In the genomic region with DNA sequence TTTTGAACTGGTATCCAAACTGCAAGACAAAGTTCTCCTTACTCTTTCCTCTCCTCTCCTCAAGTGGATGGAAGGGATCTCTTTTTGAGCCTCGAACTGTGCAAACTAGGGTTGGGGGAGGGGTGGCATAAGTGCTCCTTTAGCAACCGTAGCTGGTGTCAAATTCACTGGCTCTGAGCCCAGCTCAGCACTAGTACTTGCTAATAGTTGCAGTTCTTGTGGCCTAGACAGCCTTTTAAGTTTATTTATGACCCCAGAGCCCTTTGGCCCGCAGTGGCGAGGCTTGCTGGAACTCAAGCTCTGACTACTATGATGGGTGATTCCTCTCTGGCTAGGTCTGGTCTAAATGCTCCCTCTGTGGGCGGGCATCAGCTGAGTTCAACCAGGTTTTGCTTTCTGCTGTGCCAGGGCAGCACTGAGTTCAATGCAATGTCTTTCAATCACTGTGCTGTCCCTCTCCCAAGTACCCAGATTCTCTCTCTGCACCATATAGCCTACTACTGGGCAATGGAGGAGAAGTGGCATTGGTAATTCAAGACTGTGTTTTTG, we compare ENCODE assay signal across 13 cellular contexts.
DNase-seq lines count a peak whose midpoint lies in the region; ATAC-seq and TF ChIP-seq lines count a peak whose summit lies in the region.
"Had no signal": no experiment of that assay in that cellular context is flagged by ENCODE, and none has a peak within 500 bp of the region (broad histone marks: within the 10 kb centered on the region; RNA-seq: fewer than 3 reads in every experiment).

No MANE protein-coding gene starts in this region.

- no peak for TF ChIP-seq CTCF in C4-2B (conservative IDR thresholded peaks at IDR 0.05)
- no peak for TF ChIP-seq CTCF in HFF-Myc (IDR thresholded peaks at IDR 0.05; ENCODE audit: low read depth, low read length, missing control alignments)
- TF ChIP-seq CTCF in spleen (IDR thresholded peaks at IDR 0.05 in 8 of 11, conservative IDR thresholded peaks at IDR 0.05 in 3 of 11): no peak

- H3K4me1 ChIP-seq in SJCRH30 (no peaks in the 10 kb centered on the region), spleen (no peaks in the 10 kb centered on the region)
- H3K4me1 ChIP-seq: psoas muscle, uterus had no signal

- H3K9me3 ChIP-seq in SJCRH30 (replicated peaks) (no peaks in the 10 kb centered on the region), spleen (peaks cover 0 to 29% (median 13%) of the 10 kb centered on the region in 8 donors)
- H3K9me3 ChIP-seq: psoas muscle, uterus had no signal

- H3K36me3 ChIP-seq in SJCRH30 (no peaks in the 10 kb centered on the region), spleen (no peaks in the 10 kb centered on the region)
- H3K36me3 ChIP-seq: uterus had no signal

- H3K27me3 ChIP-seq in SJCRH30: no peaks in the 10 kb centered on the region
- no peaks in the 10 kb centered on the region for H3K27me3 ChIP-seq in spleen (replicated peaks in 1 of 7)
- H3K27me3 ChIP-seq: uterus had no signal

- intact Hi-C loops in spleen (cut with DNase I; ENCODE audit: low total_unique reads): no loop called here

- 50 to 62% (median 55%) methylated on average over 5 of the region's 5 CpGs for WGBS in spleen, 5 donors

- no peak for TF ChIP-seq POLR2A in spleen (IDR thresholded peaks at IDR 0.05)

- no peak overlapping the region for H3K4me3 ChIP-seq in HFF-Myc (replicated peaks; ENCODE audit: low read depth, low read length)
- H3K4me3 ChIP-seq in SJCRH30: no peak overlapping the region
- no peak overlapping the region for H3K4me3 ChIP-seq in spleen
- H3K4me3 ChIP-seq: psoas muscle, uterus had no signal

- H3K27ac ChIP-seq in C4-2B (peak overlapping the region; percentile 69), SJCRH30 (no peak overlapping the region), spleen (no peak overlapping the region)
- H3K27ac ChIP-seq: psoas muscle, uterus had no signal

- DNase-seq in HFF-Myc (ENCODE audit: extremely low read depth, low read depth): peak; percentile 38
- peak; percentile 1 to 20 for DNase-seq in SJCRH30
- DNase-seq in iris pigment epithelial cell (ENCODE audit: low read depth): peak; percentile 87
- no peak for DNase-seq in NK-92 treated with Interleukin-12 subunit alpha and Interleukin-12 subunit beta, amount 100 ng/mL, for 24 hours (lab: John Stamatoyannopoulos, UW)
- DNase-seq in OCI-M2 (lab: John Stamatoyannopoulos, UW; ENCODE audit: unreplicated experiment): no peak
- no peak for DNase-seq in spleen
- DNase-seq: aorta, Karpas-422, NCI-H226, uterus had no signal

- no peak for ATAC-seq in HG03342 (IDR thresholded peaks at IDR 0.05; ENCODE audit: unreplicated experiment)
- ATAC-seq: psoas muscle had no signal

Comparison
In these comparisons a context has a peak if more than half of its experiments do, and no peak if none do; other contexts are left out.
1. DNase-seq: peak in HFF-Myc (single experiment), SJCRH30 (2 of 2) and iris pigment epithelial cell (single experiment); none in NK-92 treated with Interleukin-12 subunit alpha and Interleukin-12 subunit beta, amount 100 ng/mL, for 24 hours (single experiment), OCI-M2 (single experiment) and spleen (single experiment).